Comparison of ENCODE assay signal across 8 cellular contexts in the genomic region with DNA sequence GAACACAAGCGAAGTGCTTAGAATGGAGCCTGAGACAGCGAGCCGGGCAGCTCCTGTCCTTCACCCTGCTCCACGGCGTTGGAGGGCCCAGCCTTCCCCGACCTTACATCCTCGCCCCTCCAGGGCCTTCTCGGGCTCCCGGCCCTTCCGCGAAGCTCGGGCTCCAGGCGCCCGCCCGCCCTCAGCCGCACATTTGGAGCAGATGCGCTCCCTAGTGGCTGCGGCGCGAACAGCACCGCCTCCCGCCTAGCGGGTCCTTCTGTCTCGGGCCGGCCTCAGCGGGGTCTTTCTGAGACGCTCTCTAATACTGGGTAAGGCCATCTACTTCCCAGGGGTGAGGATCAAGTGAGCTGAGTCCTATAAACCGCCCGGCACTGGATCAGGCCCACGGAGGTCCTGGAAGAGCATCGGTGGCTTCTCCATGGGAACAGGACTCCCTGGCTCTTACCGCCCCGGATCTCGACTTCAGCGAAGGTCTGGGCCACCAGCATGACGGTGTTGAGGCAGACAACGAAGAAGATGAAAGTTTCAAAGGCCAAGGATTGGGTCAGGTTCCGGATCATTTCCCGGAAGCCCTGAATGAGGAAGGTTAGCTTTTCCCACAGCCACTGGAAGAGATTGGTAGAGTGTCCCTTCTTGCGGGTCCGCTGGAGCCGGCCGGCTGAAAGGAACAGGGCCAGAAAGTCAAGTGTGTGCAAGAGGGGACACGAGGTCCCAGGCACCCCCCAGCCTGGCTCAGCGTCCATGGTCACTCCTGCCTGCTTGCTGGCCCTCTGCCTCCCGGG.
DNase-seq lines count a peak whose midpoint lies in the region; ATAC-seq and TF ChIP-seq lines count a peak whose summit lies in the region.

No MANE protein-coding gene starts in this region.

- no peak for ATAC-seq in HG03571 (IDR thresholded peaks at IDR 0.05; ENCODE audit: unreplicated experiment)

- DNase-seq in NCI-H1436 (lab: John Stamatoyannopoulos, UW): peak; percentile 54
- DNase-seq in NCI-H1436 treated with DMSO at 0.1 percent for 48 hours (lab: John Stamatoyannopoulos, UW): no peak
- DNase-seq in NCI-H1694 (lab: John Stamatoyannopoulos, UW): peak; percentile 37
- DNase-seq in T47D (ENCODE audit: low read depth in 1 of 2, low spot score in 1 of 2): peak; percentile 73 to 87
- DNase-seq in iris pigment epithelial cell (ENCODE audit: low read depth): peak; percentile 42
- DNase-seq in stimulated activated CD4-positive, alpha-beta T cell treated with anti-CD3 and anti-CD28 coated beads, Interleukin-1b, Interleukin-23, amount 100 ng/mL, for 24 hours (ENCODE audit: low read depth in 4 of 4, low spot score in 1 of 4): peak; percentile 66 to 84 (median 72)

- in situ Hi-C loops in T47D (cut with HindIII; ENCODE audit: low pct_unique_long_range_greater_than_20kb, low sequenced_read_pairs): no loop called here

- no peak overlapping the region for H3K4me3 ChIP-seq in WI38 (ENCODE audit: low read depth, low read length)

- TF ChIP-seq CTCF in WI38 (IDR thresholded peaks at IDR 0.05; ENCODE audit: low read depth, low read length): peak; percentile 89
